Comparison of ENCODE assay signal across 27 cellular contexts in the genomic region with DNA sequence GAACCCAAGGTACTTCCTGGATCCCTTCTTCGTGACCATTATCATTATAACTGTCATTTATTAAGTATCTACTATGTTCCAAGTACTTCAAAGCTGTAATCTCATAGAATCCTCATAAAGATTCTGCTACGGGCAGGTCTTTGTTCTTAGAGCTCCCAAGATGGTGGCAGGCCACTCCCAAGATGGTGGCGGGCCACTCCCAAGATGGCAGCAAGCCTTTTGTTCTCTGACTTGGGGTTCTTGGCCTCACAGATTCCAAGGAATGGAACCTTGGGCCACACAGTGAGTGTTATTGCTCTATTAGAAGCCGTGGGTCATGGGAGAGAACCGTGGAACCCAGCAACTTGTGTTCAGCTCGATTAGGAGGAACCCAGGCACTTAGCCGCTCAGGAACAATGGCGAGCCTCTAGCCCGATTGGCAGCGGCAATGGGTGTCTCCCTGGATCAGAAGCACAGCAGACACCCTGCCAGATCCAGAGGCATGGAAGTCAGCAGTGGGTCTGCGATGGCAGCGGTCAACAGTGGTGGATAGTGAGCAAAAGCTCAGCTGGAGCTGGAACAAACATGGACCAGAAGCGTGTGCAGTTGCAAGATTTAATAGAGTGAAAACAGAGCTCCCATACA.
DNase-seq lines count a peak whose midpoint lies in the region; ATAC-seq, FAIRE-seq and TF ChIP-seq lines count a peak whose summit lies in the region.
"Had no signal": no experiment of that assay in that cellular context is flagged by ENCODE, and none has a peak within 500 bp of the region (broad histone marks: within the 10 kb centered on the region; RNA-seq: fewer than 3 reads in every experiment).

No MANE protein-coding gene starts in this region.

- no peak for TF ChIP-seq RAD21 in GM12878 (IDR thresholded peaks at IDR 0.05; ENCODE audit: insufficient read depth, low read depth, low read length)

- no peaks in the 10 kb centered on the region for H3K27me3 Mint-ChIP-seq in CD8-positive, alpha-beta T cell (ENCODE audit: low read depth)
- H3K27me3 Mint-ChIP-seq: CD4-positive, alpha-beta memory T cell had no signal

- peak overlapping the region; percentile 41 for H3K27ac Mint-ChIP-seq in CD8-positive, alpha-beta T cell
- no peak overlapping the region for H3K27ac Mint-ChIP-seq in stimulated activated effector memory CD8-positive, alpha-beta T cell treated with anti-CD3 and anti-CD28 coated beads, Interleukin-12 subunit alpha, Interleukin-12 subunit beta, amount 100 ng/mL, for 72 hours

- no peaks in the 10 kb centered on the region for H3K9me3 ChIP-seq in CD8-positive, alpha-beta T cell (ENCODE audit: low read length)
- H3K9me3 ChIP-seq in GM12878 (replicated peaks; ENCODE audit: control insufficient read depth, insufficient read depth, low read length) (no peaks in the 10 kb centered on the region; the same call in 1 of the 3 replicates), parathyroid adenoma (ENCODE audit: control insufficient read depth, low read length) (no peaks in the 10 kb centered on the region), right cardiac atrium (ENCODE audit: control insufficient read depth, low read length) (no peaks in the 10 kb centered on the region)
- H3K9me3 ChIP-seq: Caco-2, SJSA1 had no signal

- H3K4me1 ChIP-seq in CD8-positive, alpha-beta T cell (ENCODE audit: insufficient read depth, low read length): peaks cover 18% of the 10 kb centered on the region
- no peaks in the 10 kb centered on the region for H3K4me1 ChIP-seq in GM12878 (ENCODE audit: control insufficient read depth, insufficient read depth, low read length)
- H3K4me1 ChIP-seq in parathyroid adenoma: no peaks in the 10 kb centered on the region
- H3K4me1 ChIP-seq in right cardiac atrium (ENCODE audit: control insufficient read depth, insufficient read depth, low read length): no peaks in the 10 kb centered on the region
- H3K4me1 ChIP-seq: Caco-2, SJSA1 had no signal

- WGBS in GM12878 (ENCODE audit: insufficient coverage, insufficient replicate concordance, low lambda C conversion rate, missing lambda C conversion rate): 98% methylated on average over 13 of the region's 13 CpGs
- 96% methylated on average over 13 of the region's 13 CpGs for WGBS in right cardiac atrium

- POLR2A ChIA-PET in CD8-positive, alpha-beta T cell (lab: Charles Lee): no interaction called here
- POLR2A ChIA-PET in GM12878 (lab: Charles Lee): no interaction called here

- H3K4me3 Mint-ChIP-seq in CD8-positive, alpha-beta T cell: no peak overlapping the region
- H3K4me3 Mint-ChIP-seq in stimulated activated effector memory CD8-positive, alpha-beta T cell treated with anti-CD3 and anti-CD28 coated beads, Interleukin-12 subunit alpha, Interleukin-12 subunit beta, amount 100 ng/mL, for 72 hours: no peak overlapping the region
- H3K4me3 Mint-ChIP-seq: CD4-positive, alpha-beta memory T cell had no signal

- in situ Hi-C loops in GM12878 (cut with MboI): no loop called here

- no TSS peak for BruUV-seq in GM12878 (replicated peaks; lab: Mats Ljungman, UMichigan)

- no peak for TF ChIP-seq POLR2A in GM12878 (IDR thresholded peaks at IDR 0.05; ENCODE audit: low read depth, low read length)

- no peaks in the 10 kb centered on the region for H3K36me3 Mint-ChIP-seq in CD8-positive, alpha-beta T cell
- no peaks in the 10 kb centered on the region for H3K36me3 Mint-ChIP-seq in stimulated activated effector memory CD8-positive, alpha-beta T cell treated with anti-CD3 and anti-CD28 coated beads, Interleukin-12 subunit alpha, Interleukin-12 subunit beta, amount 100 ng/mL, for 72 hours
- H3K36me3 Mint-ChIP-seq: CD4-positive, alpha-beta memory T cell had no signal

- TF ChIP-seq CTCF in CD8-positive, alpha-beta T cell (IDR thresholded peaks at IDR 0.05): no peak
- TF ChIP-seq CTCF in GM12878 (IDR thresholded peaks at IDR 0.05 in 2 of 3, conservative IDR thresholded peaks at IDR 0.05 in 1 of 3; ENCODE audit: control insufficient read depth in 2 of 3, extremely low read depth in 1 of 3, insufficient read depth in 1 of 3, low read depth in 3 of 3, low read length in 3 of 3) (no peak), parathyroid adenoma (IDR thresholded peaks at IDR 0.05) (no peak)

- H3K9ac ChIP-seq in GM12878 (ENCODE audit: control insufficient read depth, insufficient read depth, low read length) (no peak overlapping the region), parathyroid adenoma (no peak overlapping the region)
- H3K9ac ChIP-seq: BLaER1 treated with 17β-estradiol and CSF1 and Interleukin-3, amounts not matched to agents 10 nM and 100 nM had no signal

- RAD21 ChIA-PET in GM12878 (lab: Charles Lee; ENCODE audit: unreplicated experiment): no interaction called here

- no peaks in the 10 kb centered on the region for H3K36me3 ChIP-seq in CD8-positive, alpha-beta T cell (ENCODE audit: insufficient read depth, low read length)
- H3K36me3 ChIP-seq in GM12878 (ENCODE audit: control insufficient read depth in 2 of 2, insufficient read depth in 2 of 2, low read length in 1 of 2) (no peaks in the 10 kb centered on the region; a peak in 2 of 4 replicates), parathyroid adenoma (ENCODE audit: control insufficient read depth, insufficient read depth, low read length) (no peaks in the 10 kb centered on the region)
- H3K36me3 ChIP-seq: SJSA1 had no signal

- no peaks in the 10 kb centered on the region for H3K79me2 ChIP-seq in GM12878 (ENCODE audit: control insufficient read depth, insufficient read depth, low read length)
- no peaks in the 10 kb centered on the region for H3K79me2 ChIP-seq in parathyroid adenoma

- intact Hi-C loops in CD8-positive, alpha-beta T cell (cut with DNase I, micrococcal nuclease): no loop called here
- intact Hi-C loops in GM12878 (cut with micrococcal nuclease; ENCODE audit: unreplicated experiment) (no loop called here), right cardiac atrium (cut with DNase I) (no loop called here)

- no peaks in the 10 kb centered on the region for H4K20me1 ChIP-seq in GM12878 (ENCODE audit: control insufficient read depth, insufficient read depth)
- H4K20me1 ChIP-seq: BLaER1 treated with 17β-estradiol and CSF1 and Interleukin-3, amounts not matched to agents 10 nM and 100 nM had no signal

- DNase-seq in CD8-positive, alpha-beta T cell: no peak
- DNase-seq in GM12878 (ENCODE audit: low read depth, low spot score) (no peak), mesenteric fat pad (ENCODE audit: low spot score) (peak; percentile 59), cerebellar cortex (ENCODE audit: low spot score) (no peak), NCI-H146 treated with DMSO at 0.1 percent for 48 hours (lab: John Stamatoyannopoulos, UW; ENCODE audit: unreplicated experiment) (no peak), right cardiac atrium (no peak)
- DNase-seq in stimulated activated effector memory CD8-positive, alpha-beta T cell treated with anti-CD3 and anti-CD28 coated beads, Interleukin-12 subunit alpha, Interleukin-12 subunit beta, amount 100 ng/mL, for 72 hours (ENCODE audit: low spot score in 2 of 2): no peak
- DNase-seq: AML-193; Caco-2; CD4-positive, alpha-beta memory T cell; GDM1; MV-4-11; NCI-H1105; NCI-H1436 treated with DMSO at 0.1 percent for 48 hours; NCI-H2029; NCI-H446 treated with DMSO at 0.1 percent for 48 hours; NCI-H526; NCI-H82; NK-92 treated with Interleukin-12 subunit alpha and Interleukin-12 subunit beta, amount 100 ng/mL, for 24 hours; PC-9 had no signal

- H3K27ac ChIP-seq in CD8-positive, alpha-beta T cell (ENCODE audit: low read depth, low read length): no peak overlapping the region
- H3K27ac ChIP-seq in GM12878 (ENCODE audit: control insufficient read depth, insufficient read depth) (no peak overlapping the region), parathyroid adenoma (no peak overlapping the region), right cardiac atrium (ENCODE audit: low read length) (no peak overlapping the region)
- H3K27ac ChIP-seq: BLaER1 treated with 17β-estradiol and CSF1 and Interleukin-3, amounts not matched to agents 10 nM and 100 nM; PC-9; SJSA1 had no signal

- H3K27me3 ChIP-seq in CD8-positive, alpha-beta T cell (ENCODE audit: insufficient read depth, low read length): no peaks in the 10 kb centered on the region
- H3K27me3 ChIP-seq in GM12878 (replicated peaks in 1 of 2; ENCODE audit: control insufficient read depth in 2 of 2, insufficient read depth in 2 of 2, low read length in 1 of 2) (no peaks in the 10 kb centered on the region), parathyroid adenoma (ENCODE audit: control insufficient read depth, insufficient read depth, low read length) (no peaks in the 10 kb centered on the region), right cardiac atrium (ENCODE audit: control insufficient read depth, insufficient read depth) (no peaks in the 10 kb centered on the region)
- H3K27me3 ChIP-seq: BLaER1 treated with 17β-estradiol and CSF1 and Interleukin-3, amounts not matched to agents 10 nM and 100 nM; SJSA1 had no signal

- TF ChIP-seq EP300 in GM12878 (IDR thresholded peaks at IDR 0.05; ENCODE audit: borderline replicate concordance in 1 of 2, control insufficient read depth in 1 of 2, low read depth in 2 of 2, low read length in 2 of 2): no peak

- FAIRE-seq in GM12878 (lab: Jason Lieb, UNC): no peak
- FAIRE-seq: A204.1, HepG2 had no signal

- H3K4me2 ChIP-seq in GM12878 (ENCODE audit: control insufficient read depth, insufficient read depth): no peak overlapping the region
- no peak overlapping the region for H3K4me2 ChIP-seq in parathyroid adenoma (ENCODE audit: low read length)
- H3K4me2 ChIP-seq: BLaER1 treated with 17β-estradiol and CSF1 and Interleukin-3, amounts not matched to agents 10 nM and 100 nM; PC-9 had no signal

- ATAC-seq in CD8-positive, alpha-beta T cell: no peak
- ATAC-seq in GM12878: no peak
- ATAC-seq in stimulated activated effector memory CD8-positive, alpha-beta T cell treated with anti-CD3 and anti-CD28 coated beads, Interleukin-12 subunit alpha, Interleukin-12 subunit beta, amount 100 ng/mL, for 72 hours: no peak
- no peak for ATAC-seq in right cardiac atrium
- ATAC-seq: HCT116, HepG2, Right ventricle myocardium inferior had no signal

- no peaks in the 10 kb centered on the region for H3K9me3 Mint-ChIP-seq in CD8-positive, alpha-beta T cell
- H3K9me3 Mint-ChIP-seq in stimulated activated effector memory CD8-positive, alpha-beta T cell treated with anti-CD3 and anti-CD28 coated beads, Interleukin-12 subunit alpha, Interleukin-12 subunit beta, amount 100 ng/mL, for 72 hours: no peaks in the 10 kb centered on the region

- no peak overlapping the region for H2AFZ ChIP-seq in GM12878 (ENCODE audit: control insufficient read depth, low read depth, low read length)
- peak overlapping the region; percentile 28 for H2AFZ ChIP-seq in parathyroid adenoma
- H2AFZ ChIP-seq: PC-9 had no signal

- H3K4me3 ChIP-seq in CD8-positive, alpha-beta T cell (ENCODE audit: low read depth, low read length): no peak overlapping the region
- H3K4me3 ChIP-seq in GM12878: no peak overlapping the region
- H3K4me3 ChIP-seq in parathyroid adenoma (ENCODE audit: low read depth, low read length): no peak overlapping the region
- no peak overlapping the region for H3K4me3 ChIP-seq in right cardiac atrium (ENCODE audit: low read length)
- H3K4me3 ChIP-seq: BLaER1 treated with 17β-estradiol and CSF1 and Interleukin-3, amounts not matched to agents 10 nM and 100 nM; PC-9; SJSA1 had no signal

- CTCF ChIA-PET in CD8-positive, alpha-beta T cell (lab: Charles Lee): interaction anchor here (1.1 kb wide), 1 partner anchor 230 kb away, joined by 4 read pairs; no protein-coding TSS in a partner anchor
- CTCF ChIA-PET in GM12878 (lab: Yijun Ruan, JAX): no interaction called here

- SMC1A ChIA-PET in GM12878 (lab: Charles Lee; ENCODE audit: uncharacterized antibody, unreplicated experiment): interaction anchor here (0.7 to 1.3 kb wide), 2 partner anchors 8 to 23 kb away, joined by 3 to 4 read pairs; no protein-coding TSS in a partner anchor

- peaks cover 21% of the 10 kb centered on the region for H3K4me1 Mint-ChIP-seq in CD8-positive, alpha-beta T cell (ENCODE audit: low read depth)
- no peaks in the 10 kb centered on the region for H3K4me1 Mint-ChIP-seq in stimulated activated effector memory CD8-positive, alpha-beta T cell treated with anti-CD3 and anti-CD28 coated beads, Interleukin-12 subunit alpha, Interleukin-12 subunit beta, amount 100 ng/mL, for 72 hours
